Comparison of ENCODE assay signal across 20 cellular contexts in genomic region chr5:102809033-102809432, GRCh38. TPM values are rescaled to one million over a fixed set of nuclear protein-coding genes. Genes with fewer than 3 reads are reported as not detected.
DNase-seq lines count a peak whose midpoint lies in the region; ATAC-seq and TF ChIP-seq lines count a peak whose summit lies in the region.
"Had no signal": no experiment of that assay in that cellular context is flagged by ENCODE, and none has a peak within 500 bp of the region (broad histone marks: within the 10 kb centered on the region; RNA-seq: fewer than 3 reads in every experiment).

No MANE protein-coding gene starts in this region.

- no peaks in the 10 kb centered on the region for H3K9me2 ChIP-seq in neural cell (ENCODE audit: insufficient read depth, low read length)

- H2AFZ ChIP-seq in ACC112 (ENCODE audit: low read length, unreplicated experiment) (no peak overlapping the region), neural cell (ENCODE audit: low read depth, low read length) (no peak overlapping the region)

- H4K20me1 ChIP-seq in neural cell (ENCODE audit: insufficient read depth), result no peaks in the 10 kb centered on the region

- H3K4me3 ChIP-seq in ACC112 (ENCODE audit: low read depth, low read length) (no peak overlapping the region), choroid plexus epithelial cell (ENCODE audit: low read depth, low read length) (no peak overlapping the region), neural cell (ENCODE audit: low read length) (peak overlapping the region; percentile 65)
- H3K4me3 ChIP-seq: breast epithelium, esophagus muscularis mucosa, mucosa of descending colon, suprapubic skin had no signal

- ATAC-seq in HG02763 (IDR thresholded peaks at IDR 0.05; ENCODE audit: unreplicated experiment), result no peak
- ATAC-seq in HG03095 (IDR thresholded peaks at IDR 0.05; ENCODE audit: unreplicated experiment), result no peak
- ATAC-seq: mucosa of descending colon had no signal

- TF ChIP-seq CTCF in choroid plexus epithelial cell (conservative IDR thresholded peaks at IDR 0.05; ENCODE audit: low read depth, low read length) (no peak), neural cell (IDR thresholded peaks at IDR 0.05; ENCODE audit: poor library complexity, severe bottlenecking) (no peak)

- H3K27ac ChIP-seq in ACC112 (ENCODE audit: low read depth, low read length) (peak overlapping the region; percentile 12; the same call in 1 of the 2 replicates), neural cell (ENCODE audit: low read length) (peak overlapping the region; percentile 95)
- H3K27ac ChIP-seq: breast epithelium, dorsolateral prefrontal cortex, suprapubic skin, WERI-Rb-1 had no signal

- DNase-seq in DMS53 treated with DMSO at 0.1 percent for 48 hours (lab: John Stamatoyannopoulos, UW; ENCODE audit: unreplicated experiment), result peak; percentile 25
- peak; percentile 50 for DNase-seq in choroid plexus epithelial cell (ENCODE audit: low read depth)
- no peak for DNase-seq in AG08396 (ENCODE audit: low spot score)
- DNase-seq: activated CD4-positive, alpha-beta memory T cell treated with anti-CD3 and anti-CD28 coated beads, Interleukin-2, amount 10 ng/mL, durations not matched to agents 7 days and 5 days; activated T-cell treated with anti-CD3 and anti-CD28 coated beads, Interleukin-2, amount 50 U/mL, for 24 hours; H7; Karpas-422; mucosa of descending colon; NCI-H1105 treated with DMSO at 0.1 percent for 48 hours; SHP77 treated with DMSO at 0.1 percent for 48 hours; stimulated activated CD4-positive, alpha-beta T cell treated with anti-CD3 and anti-CD28 coated beads, Interleukin-4, amount 100 ng/mL, for 24 hours; WERI-Rb-1 had no signal

- TF ChIP-seq EP300 in neural cell (conservative IDR thresholded peaks at IDR 0.05; ENCODE audit: poor library complexity, severe bottlenecking), result no peak

- H3K4me1 ChIP-seq in ACC112 (ENCODE audit: control insufficient read depth, insufficient read depth, low read length, unreplicated experiment), result peaks cover 26% of the 10 kb centered on the region
- H3K4me1 ChIP-seq: breast epithelium, suprapubic skin had no signal

- no peaks in the 10 kb centered on the region for H3K27me3 ChIP-seq in ACC112 (ENCODE audit: insufficient read depth, low read length)
- H3K27me3 ChIP-seq in neural cell (ENCODE audit: insufficient read depth, low read depth, low read length), result no peaks in the 10 kb centered on the region
- H3K27me3 ChIP-seq: breast epithelium, dorsolateral prefrontal cortex, esophagus muscularis mucosa, suprapubic skin had no signal

- H3K9ac ChIP-seq in neural cell (ENCODE audit: low read length), result peak overlapping the region; percentile 74

- H3K79me2 ChIP-seq in ACC112 (ENCODE audit: control insufficient read depth, insufficient read depth, low read length, unreplicated experiment) (peaks cover 7% of the 10 kb centered on the region), neural cell (replicated peaks; ENCODE audit: insufficient read depth, low read length) (peaks cover 54% of the 10 kb centered on the region)

- TF ChIP-seq RAD21 in neural cell (conservative IDR thresholded peaks at IDR 0.05), result no peak

- no peaks in the 10 kb centered on the region for H3K36me3 ChIP-seq in ACC112 (ENCODE audit: insufficient read depth, low read length)
- H3K36me3 ChIP-seq in neural cell (ENCODE audit: insufficient read depth, low read length), result no peaks in the 10 kb centered on the region
- H3K36me3 ChIP-seq: breast epithelium, esophagus muscularis mucosa, suprapubic skin, WERI-Rb-1 had no signal

- H3F3A ChIP-seq in neural cell (ENCODE audit: insufficient read depth, low read length, poor library complexity, severe bottlenecking), result no peaks in the 10 kb centered on the region

- H3K4me2 ChIP-seq in neural cell (ENCODE audit: low read length), result peak overlapping the region; percentile 85

- H3K9me3 ChIP-seq in neural cell (ENCODE audit: low read length), result no peaks in the 10 kb centered on the region
- H3K9me3 ChIP-seq: breast epithelium, esophagus muscularis mucosa, mucosa of descending colon, suprapubic skin had no signal

TF ChIP-seq in neural cell, 6 proteins besides CTCF, POLR2A, EP300 and RAD21:
- TF ChIP-seq TAF1 (IDR thresholded peaks at IDR 0.05; ENCODE audit: low read depth) (no peak), EZH2 (IDR thresholded peaks at IDR 0.05; ENCODE audit: borderline replicate concordance, insufficient read depth, low read length, poor library complexity, severe bottlenecking) (no peak), MXI1 (conservative IDR thresholded peaks at IDR 0.05; ENCODE audit: poor library complexity, severe bottlenecking) (no peak), SMC3 (conservative IDR thresholded peaks at IDR 0.05; ENCODE audit: poor library complexity) (no peak), POLR2AphosphoS5 (IDR thresholded peaks at IDR 0.05) (no peak)
- TF ChIP-seq, protein P1, sequence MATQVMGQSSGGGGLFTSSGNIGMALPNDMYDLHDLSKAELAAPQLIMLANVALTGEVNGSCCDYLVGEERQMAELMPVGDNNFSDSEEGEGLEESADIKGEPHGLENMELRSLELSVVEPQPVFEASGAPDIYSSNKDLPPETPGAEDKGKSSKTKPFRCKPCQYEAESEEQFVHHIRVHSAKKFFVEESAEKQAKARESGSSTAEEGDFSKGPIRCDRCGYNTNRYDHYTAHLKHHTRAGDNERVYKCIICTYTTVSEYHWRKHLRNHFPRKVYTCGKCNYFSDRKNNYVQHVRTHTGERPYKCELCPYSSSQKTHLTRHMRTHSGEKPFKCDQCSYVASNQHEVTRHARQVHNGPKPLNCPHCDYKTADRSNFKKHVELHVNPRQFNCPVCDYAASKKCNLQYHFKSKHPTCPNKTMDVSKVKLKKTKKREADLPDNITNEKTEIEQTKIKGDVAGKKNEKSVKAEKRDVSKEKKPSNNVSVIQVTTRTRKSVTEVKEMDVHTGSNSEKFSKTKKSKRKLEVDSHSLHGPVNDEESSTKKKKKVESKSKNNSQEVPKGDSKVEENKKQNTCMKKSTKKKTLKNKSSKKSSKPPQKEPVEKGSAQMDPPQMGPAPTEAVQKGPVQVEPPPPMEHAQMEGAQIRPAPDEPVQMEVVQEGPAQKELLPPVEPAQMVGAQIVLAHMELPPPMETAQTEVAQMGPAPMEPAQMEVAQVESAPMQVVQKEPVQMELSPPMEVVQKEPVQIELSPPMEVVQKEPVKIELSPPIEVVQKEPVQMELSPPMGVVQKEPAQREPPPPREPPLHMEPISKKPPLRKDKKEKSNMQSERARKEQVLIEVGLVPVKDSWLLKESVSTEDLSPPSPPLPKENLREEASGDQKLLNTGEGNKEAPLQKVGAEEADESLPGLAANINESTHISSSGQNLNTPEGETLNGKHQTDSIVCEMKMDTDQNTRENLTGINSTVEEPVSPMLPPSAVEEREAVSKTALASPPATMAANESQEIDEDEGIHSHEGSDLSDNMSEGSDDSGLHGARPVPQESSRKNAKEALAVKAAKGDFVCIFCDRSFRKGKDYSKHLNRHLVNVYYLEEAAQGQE (IDR thresholded peaks at IDR 0.05; ENCODE audit: borderline replicate concordance), result no peak

RNA-seq across cellular contexts. Expression of gene PAM, which starts 53.9 kb away (rescaled TPM):
- 318 and 363 TPM in 2 replicates for polyA plus RNA-seq in neural cell
- polyA minus RNA-seq in neural cell, result 342 and 369 TPM in 2 replicates
